In genomic region chr5:42005561-42006153, GRCh38 we compare ENCODE assay signal across 8 cellular contexts.
DNase-seq lines count a peak whose midpoint lies in the region; ATAC-seq, FAIRE-seq and TF ChIP-seq lines count a peak whose summit lies in the region.

No MANE protein-coding gene starts in this region.

- DNase-seq in DMS 273 treated with DMSO at 0.1 percent for 48 hours (lab: John Stamatoyannopoulos, UW) = peak; percentile 13
- DNase-seq in KBM-7 = peak; percentile 32
- peak; percentile 57 for DNase-seq in adipocyte (ENCODE audit: low read depth)
- peak; percentile 6 for DNase-seq in HepG2 (ENCODE audit: low spot score)
- DNase-seq in NCI-H1436 treated with DMSO at 0.1 percent for 48 hours (lab: John Stamatoyannopoulos, UW) = no peak
- DNase-seq in 8988T = no peak
- DNase-seq in occipital lobe (lab: John Stamatoyannopoulos, UW) = no peak

- intact Hi-C loops in HepG2 (cut with micrococcal nuclease; ENCODE audit: unreplicated experiment) = loop anchor here (1.0 to 2.0 kb wide), 3 partner anchors 149 to 761 kb away; no protein-coding TSS in a partner anchor

- no peak for TF ChIP-seq EP300 in HepG2 (IDR thresholded peaks at IDR 0.05; ENCODE audit: low read depth in 2 of 2, low read length in 2 of 2)
- TF ChIP-seq EP300 in HepG2 (CRISPR knock-in tag; IDR thresholded peaks at IDR 0.05; ENCODE audit: borderline replicate concordance) = no peak

- in situ Hi-C loops in KBM-7 (cut with MboI; ENCODE audit: low pct_unique_long_range_greater_than_20kb, low sequenced_read_pairs) (no loop called here), HepG2 (cut with HindIII; ENCODE audit: extremely low pct_ligation_motif_present, low pct_unique_long_range_greater_than_20kb) (no loop called here)

- H3K27ac ChIP-seq in HepG2 (ENCODE audit: extremely low read length, insufficient read depth, low read length) = no peak overlapping the region

- BruUV-seq in HepG2 (replicated peaks; lab: Mats Ljungman, UMichigan) = no TSS peak

- no peak for TF ChIP-seq POLR2A in HepG2 (IDR thresholded peaks at IDR 0.05; ENCODE audit: insufficient read depth in 1 of 2, low read depth in 2 of 2, low read length in 2 of 2)

- TF ChIP-seq CTCF in HepG2 (CRISPR knock-in tag; IDR thresholded peaks at IDR 0.05) = peak; percentile 52

- no peaks in the 10 kb centered on the region for H3K36me3 ChIP-seq in adipocyte (ENCODE audit: control insufficient read depth, insufficient read depth, low read length, severe bottlenecking)
- no peaks in the 10 kb centered on the region for H3K36me3 ChIP-seq in HepG2 (replicated peaks in 1 of 2; ENCODE audit: control insufficient read depth in 1 of 2, insufficient read depth in 2 of 2, low read length in 2 of 2)

- no peaks in the 10 kb centered on the region for H3K4me1 ChIP-seq in adipocyte (ENCODE audit: control insufficient read depth, insufficient read depth, low read length)
- no peaks in the 10 kb centered on the region for H3K4me1 ChIP-seq in HepG2 (ENCODE audit: insufficient read depth, low read length)

- H3K27me3 ChIP-seq in adipocyte (replicated peaks; ENCODE audit: control insufficient read depth, insufficient read depth, low read length) (no peaks in the 10 kb centered on the region), HepG2 (ENCODE audit: control insufficient read depth in 1 of 2, insufficient read depth in 2 of 2, low read length in 2 of 2) (no peaks in the 10 kb centered on the region)

- H3K4me3 ChIP-seq in adipocyte (ENCODE audit: low read length) = no peak overlapping the region
- no peak overlapping the region for H3K4me3 ChIP-seq in HepG2 (replicated peaks in 1 of 3; ENCODE audit: insufficient read depth in 1 of 3, low read depth in 2 of 3, low read length in 3 of 3)

- H3K9me3 ChIP-seq in adipocyte (ENCODE audit: control insufficient read depth, low read length) (no peaks in the 10 kb centered on the region), HepG2 (ENCODE audit: low read length) (no peaks in the 10 kb centered on the region)

- no peak overlapping the region for H2AFZ ChIP-seq in HepG2 (ENCODE audit: low read length)

- H3K4me2 ChIP-seq in HepG2 (ENCODE audit: low read depth, low read length) = no peak overlapping the region

- CTCF ChIA-PET in HepG2 (lab: Yijun Ruan, JAX; ENCODE audit: low intra/inter-chr PET ratio, low total read pairs) = interaction anchor here (1.5 kb wide), 1 partner anchor 762 kb away, joined by 7 read pairs; no protein-coding TSS in a partner anchor

- ATAC-seq in GM19467 (IDR thresholded peaks at IDR 0.05; ENCODE audit: unreplicated experiment) = peak; percentile 76
- peak; percentile 57 for ATAC-seq in HepG2

- POLR2A ChIA-PET in HepG2 (lab: Yijun Ruan, JAX) = no interaction called here

- no peaks in the 10 kb centered on the region for H3K79me2 ChIP-seq in HepG2 (ENCODE audit: insufficient read depth, low read length)

- no peak for TF ChIP-seq RAD21 in HepG2 (CRISPR knock-in tag; IDR thresholded peaks at IDR 0.05)

- H3K9ac ChIP-seq in adipocyte (ENCODE audit: low read length) = no peak overlapping the region
- H3K9ac ChIP-seq in HepG2 (ENCODE audit: insufficient read depth, low read depth, low read length) = no peak overlapping the region

- peak; percentile 71 for FAIRE-seq in HepG2 (lab: Jason Lieb, UNC)

- H4K20me1 ChIP-seq in HepG2 (ENCODE audit: insufficient read depth, low read length) = no peaks in the 10 kb centered on the region

- WGBS in HepG2 (ENCODE audit: low lambda C conversion rate) = 0% methylated on average over 1 of the region's 1 CpG

TF ChIP-seq in HepG2, 621 proteins besides CTCF, POLR2A, EP300 and RAD21:
- no peak for TF ChIP-seq XBP1 (CRISPR knock-in tag; IDR thresholded peaks at IDR 0.05)
- TF ChIP-seq ZNF549 (CRISPR knock-in tag; IDR thresholded peaks at IDR 0.05) = no peak
- no peak for TF ChIP-seq ZNF747 (CRISPR knock-in tag; IDR thresholded peaks at IDR 0.05; ENCODE audit: borderline replicate concordance)
- TF ChIP-seq EED (CRISPR knock-in tag; IDR thresholded peaks at IDR 0.05) = no peak
- TF ChIP-seq ZNF546 (CRISPR knock-in tag; conservative IDR thresholded peaks at IDR 0.05) = no peak
- TF ChIP-seq STAG1 (CRISPR knock-in tag; IDR thresholded peaks at IDR 0.05) = peak; percentile 26
- TF ChIP-seq ZNF749 (CRISPR knock-in tag; IDR thresholded peaks at IDR 0.05; ENCODE audit: borderline replicate concordance) = no peak
- TF ChIP-seq SMC3 (IDR thresholded peaks at IDR 0.05; ENCODE audit: low read length) = peak; percentile 11; the same call in 1 of the 2 replicates
- TF ChIP-seq GTF2F1 (IDR thresholded peaks at IDR 0.05; ENCODE audit: low read length) = no peak
- no peak for TF ChIP-seq CBX5 (CRISPR knock-in tag; IDR thresholded peaks at IDR 0.05; ENCODE audit: borderline replicate concordance)

Comparison
In these comparisons a context has a peak if more than half of its experiments do, and no peak if none do; other contexts are left out.
1. DNase-seq: peak in DMS 273 treated with DMSO at 0.1 percent for 48 hours (single experiment), KBM-7 (single experiment), adipocyte (single experiment) and HepG2 (single experiment); none in NCI-H1436 treated with DMSO at 0.1 percent for 48 hours (single experiment), 8988T (single experiment) and occipital lobe (single experiment).